ENCODE assay signal across 25 cellular contexts in genomic region chr1:3080236-3080964, GRCh38. TPM values are rescaled to one million over a fixed set of nuclear protein-coding genes. Genes with fewer than 3 reads are reported as not detected.
"Had no signal": no experiment of that assay in that cellular context is flagged by ENCODE, and none has a peak within 500 bp of the region (broad histone marks: within the 10 kb centered on the region; RNA-seq: fewer than 3 reads in every experiment).

No MANE protein-coding gene starts in this region.

- ATAC-seq: activated CD8-positive, alpha-beta T cell treated with anti-CD3 and anti-CD28 coated beads, Interleukin-2, amount 10 ng/mL, durations not matched to agents 7 days and 5 days; foreskin keratinocyte; stimulated activated naive B cell treated with anti-CD40 and anti-IgM and Interleukin-4, amounts not matched to agents 10 μg/mL and 1 μg/mL and 100 μg/mL, for 72 hours; T-cell had no signal

- DNase-seq: activated CD4-positive, alpha-beta T cell treated with anti-CD3 and anti-CD28 coated beads for 1 hour; activated CD4-positive, alpha-beta T cell treated with anti-CD3 and anti-CD28 coated beads, Interleukin-2, amount 50 U/mL, for 1 hour; activated CD8-positive, alpha-beta T cell treated with anti-CD3 and anti-CD28 coated beads, Interleukin-2, amount 10 ng/mL, durations not matched to agents 7 days and 5 days; activated gamma-delta T cell; effector CD8-positive, alpha-beta T cell; foreskin keratinocyte; immature natural killer cell; stimulated activated CD4-positive, alpha-beta T cell treated with anti-CD3 and anti-CD28 coated beads, Interleukin-2, amount 100 ng/mL, for 48 hours; stimulated activated CD8-positive, alpha-beta memory T cell treated with anti-CD3 and anti-CD28 coated beads, Interleukin-4, amount 100 ng/mL, for 48 hours; stimulated activated naive B cell treated with anti-CD40 and anti-IgM and Interleukin-4, amounts not matched to agents 10 μg/mL and 1 μg/mL and 100 μg/mL, for 72 hours; T-cell; upper lobe of right lung had no signal

- H3K36me3 Mint-ChIP-seq: activated naive CD4-positive, alpha-beta T cell treated with anti-CD3 and anti-CD28 coated beads, Interleukin-2, amount 50 U/mL, for 24 hours; immature natural killer cell; memory B cell; stimulated activated naive B cell treated with anti-CD40 and anti-IgM and Interleukin-4, amounts not matched to agents 10 μg/mL and 1 μg/mL and 100 μg/mL, for 72 hours; T-cell had no signal

- H3K4me3 Mint-ChIP-seq: activated CD8-positive, alpha-beta T cell treated with anti-CD3 and anti-CD28 coated beads, Interleukin-2, amount 10 ng/mL, durations not matched to agents 7 days and 5 days; activated naive CD4-positive, alpha-beta T cell treated with anti-CD3 and anti-CD28 coated beads, Interleukin-2, amount 50 U/mL, for 24 hours; activated T-helper 1 cell treated with anti-CD3 and anti-CD28 coated beads, Interleukin-12 subunit alpha, Interleukin-12 subunit beta, Interleukin-2, Interleukin-4 antibody, amounts not matched to agents 30 ng/mL and 10 ng/mL and 1 ng/mL, durations not matched to agents 14 hours and 24 hours and 36 hours; immature natural killer cell; memory B cell; neural crest cell; stimulated activated naive B cell treated with anti-CD40 and anti-IgM and Interleukin-4, amounts not matched to agents 10 μg/mL and 1 μg/mL and 100 μg/mL, for 72 hours; T-cell had no signal

- H3K27ac Mint-ChIP-seq: activated CD8-positive, alpha-beta T cell treated with anti-CD3 and anti-CD28 coated beads, Interleukin-2, amount 10 ng/mL, durations not matched to agents 7 days and 5 days; activated naive CD4-positive, alpha-beta T cell treated with anti-CD3 and anti-CD28 coated beads, Interleukin-2, amount 50 U/mL, for 24 hours; activated T-helper 1 cell treated with anti-CD3 and anti-CD28 coated beads, Interleukin-12 subunit alpha, Interleukin-12 subunit beta, Interleukin-2, Interleukin-4 antibody, amounts not matched to agents 30 ng/mL and 10 ng/mL and 1 ng/mL, durations not matched to agents 14 hours and 24 hours and 36 hours; immature natural killer cell; memory B cell; stimulated activated naive B cell treated with anti-CD40 and anti-IgM and Interleukin-4, amounts not matched to agents 10 μg/mL and 1 μg/mL and 100 μg/mL, for 72 hours; T-cell had no signal

- H3K4me3 ChIP-seq: breast epithelium, upper lobe of right lung had no signal

- H3K9me3 Mint-ChIP-seq: activated naive CD4-positive, alpha-beta T cell treated with anti-CD3 and anti-CD28 coated beads, Interleukin-2, amount 50 U/mL, for 24 hours; activated T-helper 1 cell treated with anti-CD3 and anti-CD28 coated beads, Interleukin-12 subunit alpha, Interleukin-12 subunit beta, Interleukin-2, Interleukin-4 antibody, amounts not matched to agents 30 ng/mL and 10 ng/mL and 1 ng/mL, durations not matched to agents 14 hours and 24 hours and 36 hours; immature natural killer cell; memory B cell; neural crest cell; stimulated activated naive B cell treated with anti-CD40 and anti-IgM and Interleukin-4, amounts not matched to agents 10 μg/mL and 1 μg/mL and 100 μg/mL, for 72 hours; T-cell had no signal

- H3K4me1 Mint-ChIP-seq: activated naive CD4-positive, alpha-beta T cell treated with anti-CD3 and anti-CD28 coated beads, Interleukin-2, amount 50 U/mL, for 24 hours; memory B cell had no signal

- H3K9me3 ChIP-seq: breast epithelium, upper lobe of right lung had no signal

- H3K36me3 ChIP-seq: breast epithelium, upper lobe of right lung had no signal

- H3K4me1 ChIP-seq: breast epithelium, foreskin keratinocyte had no signal

- H3K27ac ChIP-seq: breast epithelium, foreskin keratinocyte had no signal

RNA-seq across cellular contexts. Expression of gene PRDM16, which starts 11.4 kb away (rescaled TPM):
- total RNA-seq: activated T-helper 1 cell treated with anti-CD3 and anti-CD28 coated beads, Interleukin-12 subunit alpha, Interleukin-12 subunit beta, Interleukin-2, Interleukin-4 antibody, amounts not matched to agents 30 ng/mL and 10 ng/mL and 1 ng/mL, durations not matched to agents 14 hours and 24 hours and 36 hours had no signal

RNA-seq across cellular contexts. Expression of gene ACTRT2, which starts 59.1 kb away (rescaled TPM):
- total RNA-seq: activated CD8-positive, alpha-beta T cell treated with anti-CD3 and anti-CD28 coated beads, Interleukin-2, amount 10 ng/mL, durations not matched to agents 7 days and 5 days; activated T-helper 1 cell treated with anti-CD3 and anti-CD28 coated beads, Interleukin-12 subunit alpha, Interleukin-12 subunit beta, Interleukin-2, Interleukin-4 antibody, amounts not matched to agents 30 ng/mL and 10 ng/mL and 1 ng/mL, durations not matched to agents 14 hours and 24 hours and 36 hours; breast epithelium; foreskin keratinocyte; glomerular endothelial cell; kidney epithelial cell; lower leg skin; neural crest cell; osteoblast; posterior vena cava; renal cortical epithelial cell; T-cell; temporal lobe; upper lobe of right lung had no signal
- polyA plus RNA-seq: esophagus, foreskin keratinocyte, immature natural killer cell had no signal
